1 cellular context compared by ENCODE assay signal in genomic region chr15:72365844-72366243, GRCh38.
TF ChIP-seq lines count a peak whose summit lies in the region.

No MANE protein-coding gene starts in this region.

TF ChIP-seq in HepG2, 621 proteins besides CTCF, POLR2A, EP300 and RAD21:
- TF ChIP-seq NBN (conservative IDR thresholded peaks at IDR 0.05), result no peak
- no peak for TF ChIP-seq ZNF256 (CRISPR knock-in tag; conservative IDR thresholded peaks at IDR 0.05)
- TF ChIP-seq PRDM15 (CRISPR knock-in tag; IDR thresholded peaks at IDR 0.05), result no peak
- TF ChIP-seq MXI1 (IDR thresholded peaks at IDR 0.05; ENCODE audit: borderline replicate concordance, low read depth, low read length), result no peak
- TF ChIP-seq SOX5 (CRISPR knock-in tag; IDR thresholded peaks at IDR 0.05; ENCODE audit: borderline replicate concordance), result no peak
- TF ChIP-seq ZNF34 (CRISPR knock-in tag; IDR thresholded peaks at IDR 0.05; ENCODE audit: borderline replicate concordance), result no peak
- no peak for TF ChIP-seq FOSL2 (CRISPR knock-in tag; IDR thresholded peaks at IDR 0.05)
- no peak for TF ChIP-seq PRDM10 (CRISPR knock-in tag; IDR thresholded peaks at IDR 0.05; ENCODE audit: low read depth)
- no peak for TF ChIP-seq WIZ (CRISPR knock-in tag; IDR thresholded peaks at IDR 0.05)
- TF ChIP-seq MXD3 (CRISPR knock-in tag; IDR thresholded peaks at IDR 0.05), result no peak
- no peak for TF ChIP-seq ZNF75D (CRISPR knock-in tag; IDR thresholded peaks at IDR 0.05; ENCODE audit: borderline replicate concordance)
- no peak for TF ChIP-seq HMGXB3 (CRISPR knock-in tag; IDR thresholded peaks at IDR 0.05; ENCODE audit: borderline replicate concordance)
- TF ChIP-seq TEF (CRISPR knock-in tag; IDR thresholded peaks at IDR 0.05), result no peak
- TF ChIP-seq ZBTB33 (CRISPR knock-in tag; IDR thresholded peaks at IDR 0.05), result no peak
- no peak for TF ChIP-seq CHD4 (IDR thresholded peaks at IDR 0.05; ENCODE audit: borderline replicate concordance, low read length)
- no peak for TF ChIP-seq FOXO4 (CRISPR knock-in tag; conservative IDR thresholded peaks at IDR 0.05)
- TF ChIP-seq LBX2 (CRISPR knock-in tag; IDR thresholded peaks at IDR 0.05; ENCODE audit: borderline replicate concordance), result no peak
- no peak for TF ChIP-seq ZNF224 (CRISPR knock-in tag; IDR thresholded peaks at IDR 0.05)
